Comparison of ENCODE assay signal across 27 cellular contexts in the genomic region with DNA sequence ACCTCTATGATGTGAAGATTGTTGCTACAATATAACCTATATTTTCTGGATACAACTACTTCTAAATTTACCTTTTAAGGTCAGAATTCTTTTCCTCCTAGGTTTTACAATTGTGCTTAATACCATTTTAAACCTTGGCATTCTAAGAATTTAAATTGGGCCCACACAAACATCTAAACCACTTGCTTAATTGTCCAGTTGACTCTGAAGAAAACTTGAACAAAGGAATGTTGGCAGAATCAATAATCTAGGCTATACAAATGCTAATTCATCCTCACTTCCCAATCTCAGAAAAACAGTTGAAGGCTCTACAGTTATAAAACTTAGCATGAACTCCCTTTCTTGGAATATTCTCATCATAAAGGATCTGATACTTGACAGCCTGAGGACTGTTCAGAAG.
A peak's percentile ranks its signal among the peaks of the same experiment; 100 is the strongest.
DNase-seq lines count a peak whose midpoint lies in the region; FAIRE-seq and TF ChIP-seq lines count a peak whose summit lies in the region.
"Had no signal": no experiment of that assay in that cellular context is flagged by ENCODE, and none has a peak within 500 bp of the region (broad histone marks: within the 10 kb centered on the region; RNA-seq: fewer than 3 reads in every experiment).

No MANE protein-coding gene starts in this region.

- H3K36me3 ChIP-seq in astrocyte (ENCODE audit: insufficient read depth, low read length) (no peaks in the 10 kb centered on the region), smooth muscle cell (ENCODE audit: low read depth) (no peaks in the 10 kb centered on the region), Caco-2 (ENCODE audit: control insufficient read depth, insufficient read depth, low read length) (no peaks in the 10 kb centered on the region)
- H3K36me3 ChIP-seq: BE2C, BLaER1 had no signal

- H3K9ac ChIP-seq in astrocyte (ENCODE audit: low read length) (no peak overlapping the region), smooth muscle cell (ENCODE audit: low read depth) (no peak overlapping the region)
- H3K9ac ChIP-seq: BLaER1 had no signal

- H4K20me1 ChIP-seq in astrocyte (ENCODE audit: insufficient read depth, low read length) (no peaks in the 10 kb centered on the region), smooth muscle cell (ENCODE audit: low read depth) (no peaks in the 10 kb centered on the region)
- H4K20me1 ChIP-seq: BLaER1 had no signal

- H3K27me3 Mint-ChIP-seq in astrocyte (ENCODE audit: low read depth, unreplicated experiment) (no peaks in the 10 kb centered on the region), Caco-2 (ENCODE audit: insufficient read depth, unreplicated experiment) (no peaks in the 10 kb centered on the region)
- H3K27me3 Mint-ChIP-seq: CD4-positive, alpha-beta memory T cell; CD4-positive, CD25-positive, alpha-beta regulatory T cell; CD8-positive, alpha-beta memory T cell had no signal

- H3K27ac Mint-ChIP-seq in astrocyte (ENCODE audit: unreplicated experiment) (no peak overlapping the region), Caco-2 (ENCODE audit: unreplicated experiment) (no peak overlapping the region)
- H3K27ac Mint-ChIP-seq: CD14-positive monocyte; CD4-positive, alpha-beta memory T cell; CD4-positive, CD25-positive, alpha-beta regulatory T cell; CD8-positive, alpha-beta memory T cell had no signal

- no peaks in the 10 kb centered on the region for H3K4me1 ChIP-seq in astrocyte (ENCODE audit: insufficient read depth, low read length)
- no peaks in the 10 kb centered on the region for H3K4me1 ChIP-seq in smooth muscle cell (ENCODE audit: low read depth)
- no peaks in the 10 kb centered on the region for H3K4me1 ChIP-seq in Caco-2
- H3K4me1 ChIP-seq: BE2C, BLaER1 had no signal

- no TSS peak for BruUV-seq in Caco-2 (replicated peaks; lab: Mats Ljungman, UMichigan)

- no peak for FAIRE-seq in astrocyte (lab: Jason Lieb, UNC)
- FAIRE-seq: A204.1, GM12878, GM12892, GM18507, GM19239 had no signal

- intact Hi-C loops in Caco-2 (cut with micrococcal nuclease; ENCODE audit: unreplicated experiment) = no loop called here

- H3K9me3 Mint-ChIP-seq in astrocyte (ENCODE audit: unreplicated experiment) = no peaks in the 10 kb centered on the region
- no peaks in the 10 kb centered on the region for H3K9me3 Mint-ChIP-seq in Caco-2 (ENCODE audit: unreplicated experiment)

- H3K4me3 Mint-ChIP-seq in astrocyte (ENCODE audit: unreplicated experiment) = no peak overlapping the region
- no peak overlapping the region for H3K4me3 Mint-ChIP-seq in Caco-2 (ENCODE audit: unreplicated experiment)
- H3K4me3 Mint-ChIP-seq: CD14-positive monocyte; CD4-positive, alpha-beta memory T cell; CD4-positive, CD25-positive, alpha-beta regulatory T cell; CD8-positive, alpha-beta memory T cell had no signal

- H3K27ac ChIP-seq in astrocyte (ENCODE audit: low read depth, low read length) (peak overlapping the region; percentile 30), smooth muscle cell (ENCODE audit: low read depth) (no peak overlapping the region)
- H3K27ac ChIP-seq: BLaER1 had no signal

- H3K9me3 ChIP-seq in astrocyte (ENCODE audit: insufficient read depth, low read depth, low read length) = no peaks in the 10 kb centered on the region
- no peaks in the 10 kb centered on the region for H3K9me3 ChIP-seq in smooth muscle cell (replicated peaks; ENCODE audit: low read depth)
- no peaks in the 10 kb centered on the region for H3K9me3 ChIP-seq in Caco-2
- H3K9me3 ChIP-seq: BE2C, BLaER1 had no signal

- H3K4me3 ChIP-seq in astrocyte (ENCODE audit: insufficient read depth, low read depth, low read length) (no peak overlapping the region), retinal pigment epithelial cell (ENCODE audit: low read length) (no peak overlapping the region), smooth muscle cell (no peak overlapping the region), Caco-2 (ENCODE audit: low read depth, low read length) (no peak overlapping the region)
- H3K4me3 ChIP-seq: BLaER1, GM12878 had no signal

- H3K36me3 Mint-ChIP-seq in astrocyte (ENCODE audit: low read depth, unreplicated experiment) (no peaks in the 10 kb centered on the region), Caco-2 (ENCODE audit: insufficient read depth, unreplicated experiment) (no peaks in the 10 kb centered on the region)
- H3K36me3 Mint-ChIP-seq: CD14-positive monocyte; CD4-positive, alpha-beta memory T cell; CD4-positive, CD25-positive, alpha-beta regulatory T cell; CD8-positive, alpha-beta memory T cell had no signal

- no peaks in the 10 kb centered on the region for H3F3A ChIP-seq in smooth muscle cell (ENCODE audit: low read depth)

- CTCF ChIA-PET in Caco-2 (lab: Charles Lee) = no interaction called here

- H3K79me2 ChIP-seq in astrocyte (ENCODE audit: insufficient read depth, low read length) = no peaks in the 10 kb centered on the region
- no peaks in the 10 kb centered on the region for H3K79me2 ChIP-seq in smooth muscle cell (ENCODE audit: low read depth)

- no peak for DNase-seq in astrocyte (ENCODE audit: low read depth)
- DNase-seq in cerebellar cortex (ENCODE audit: low spot score) = peak; percentile 25
- DNase-seq in retinal pigment epithelial cell (ENCODE audit: low read depth) = peak; percentile 79
- DNase-seq in smooth muscle cell (lab: John Stamatoyannopoulos, UW; ENCODE audit: unreplicated experiment) = no peak
- no peak for DNase-seq in Caco-2
- no peak for DNase-seq in KG1 (lab: John Stamatoyannopoulos, UW)
- DNase-seq in glomerular visceral epithelial cell (ENCODE audit: extremely low spot score) = no peak
- no peak for DNase-seq in D341Med (ENCODE audit: low spot score)
- DNase-seq: 8988T; ACHN; BE2C; C1 segment of cervical spinal cord; Calu3; CD4-positive, alpha-beta memory T cell; CD4-positive, CD25-positive, alpha-beta regulatory T cell; CD8-positive, alpha-beta memory T cell; COR-L47; DMS 273 treated with DMSO at 0.1 percent for 48 hours; DMS79 treated with DMSO at 0.1 percent for 48 hours; GDM1 had no signal

- H3K4me1 Mint-ChIP-seq in astrocyte (ENCODE audit: low read depth, unreplicated experiment) (peaks cover 8% of the 10 kb centered on the region), Caco-2 (ENCODE audit: low read depth, unreplicated experiment) (no peaks in the 10 kb centered on the region)
- H3K4me1 Mint-ChIP-seq: CD14-positive monocyte; CD4-positive, alpha-beta memory T cell; CD4-positive, CD25-positive, alpha-beta regulatory T cell; CD8-positive, alpha-beta memory T cell had no signal

- H2AFZ ChIP-seq in astrocyte (ENCODE audit: low read depth, low read length) = no peak overlapping the region
- H2AFZ ChIP-seq in smooth muscle cell (ENCODE audit: low read depth) = peak overlapping the region; percentile 10

- H3K4me2 ChIP-seq in astrocyte (ENCODE audit: low read length) (no peak overlapping the region), smooth muscle cell (no peak overlapping the region)
- H3K4me2 ChIP-seq: BLaER1 had no signal

- TF ChIP-seq CTCF in astrocyte (IDR thresholded peaks at IDR 0.05; ENCODE audit: insufficient read depth, low read depth, low read length) (no peak), retinal pigment epithelial cell (conservative IDR thresholded peaks at IDR 0.05; ENCODE audit: low read depth, low read length) (no peak), smooth muscle cell (IDR thresholded peaks at IDR 0.05; ENCODE audit: borderline replicate concordance, insufficient read depth, poor library complexity, severe bottlenecking) (no peak), Caco-2 (IDR thresholded peaks at IDR 0.05; ENCODE audit: insufficient read depth in 1 of 2, low read depth in 1 of 2, low read length in 1 of 2, severe bottlenecking in 1 of 2, unreplicated experiment in 1 of 2) (no peak)

- H3K27me3 ChIP-seq in astrocyte (ENCODE audit: insufficient read depth, low read length) (no peaks in the 10 kb centered on the region), smooth muscle cell (ENCODE audit: low read depth) (no peaks in the 10 kb centered on the region), Caco-2 (replicated peaks; ENCODE audit: control insufficient read depth, insufficient read depth, low read length) (no peaks in the 10 kb centered on the region)
- H3K27me3 ChIP-seq: BE2C, BLaER1 had no signal

- POLR2A ChIA-PET in Caco-2 (lab: Charles Lee) = no interaction called here

Comparison
In these comparisons a context has a peak if more than half of its experiments do, and no peak if none do; other contexts are left out.
1. DNase-seq: peak in cerebellar cortex (single experiment) and retinal pigment epithelial cell (single experiment); none in astrocyte (single experiment), smooth muscle cell (single experiment), Caco-2 (0 of 2), KG1 (single experiment), glomerular visceral epithelial cell (single experiment) and D341Med (single experiment).